8 cellular contexts compared by ENCODE assay signal in genomic region chrX:9785944-9786741, GRCh38. TPM values are rescaled to one million over a fixed set of nuclear protein-coding genes. Genes with fewer than 3 reads are reported as not detected.
A peak's percentile ranks its signal among the peaks of the same experiment; 100 is the strongest.
DNase-seq lines count a peak whose midpoint lies in the region; ATAC-seq and TF ChIP-seq lines count a peak whose summit lies in the region.

SHROOM2 (plus strand) TSS chrX:9786429; CDS start chrX:9786546, 117 bp downstream.

- no CpG with 5 or more reads among the region's 123 CpGs for WGBS in esophagus squamous epithelium, 2 donors

- no peak for TF ChIP-seq POLR2A in esophagus squamous epithelium (IDR thresholded peaks at IDR 0.05)

- no peaks in the 10 kb centered on the region for H3K36me3 ChIP-seq in Panc1 (ENCODE audit: control insufficient read depth, insufficient read depth, low read length)
- no peaks in the 10 kb centered on the region for H3K36me3 ChIP-seq in esophagus squamous epithelium
- H3K36me3 ChIP-seq in neuron (ENCODE audit: insufficient read depth, low read length) = no peaks in the 10 kb centered on the region

- intact Hi-C loops in Panc1 (cut with micrococcal nuclease; ENCODE audit: unreplicated experiment) (no loop called here), esophagus squamous epithelium (cut with DNase I) (no loop called here)

- DNase-seq in D341Med (ENCODE audit: low spot score) (peak; percentile 70), Panc1 (ENCODE audit: low read depth, low spot score) (no peak), esophagus squamous epithelium (lab: John Stamatoyannopoulos, UW) (no peak), NOMO-1 (lab: John Stamatoyannopoulos, UW; ENCODE audit: unreplicated experiment in 2 of 2) (no peak), NCI-H1092 (lab: John Stamatoyannopoulos, UW) (no peak), NCI-H2107 (lab: John Stamatoyannopoulos, UW) (no peak)

- H3K4me1 ChIP-seq in Panc1 (ENCODE audit: control insufficient read depth, insufficient read depth, low read length) (no peaks in the 10 kb centered on the region), esophagus squamous epithelium (peaks cover 0 to 38% (median 0%) of the 10 kb centered on the region in 3 donors), neuron (ENCODE audit: insufficient read depth, low read length) (no peaks in the 10 kb centered on the region)

- H3K27me3 ChIP-seq in Panc1 (ENCODE audit: control insufficient read depth, insufficient read depth, low read length) (no peaks in the 10 kb centered on the region; the same call in 1 of the 2 replicates), esophagus squamous epithelium (peaks cover 0 to 18% (median 0%) of the 10 kb centered on the region in 4 donors), neuron (ENCODE audit: insufficient read depth, low read length) (no peaks in the 10 kb centered on the region)

- peak within 1 kb of the TSS; percentile 66 for H2AFZ ChIP-seq in neuron (ENCODE audit: low read depth, low read length)

- H3K4me3 ChIP-seq in Panc1 (ENCODE audit: low read depth in 2 of 2, low read length in 2 of 2) (peak within 1 kb of the TSS in 1 of 2 experiments; percentile 21; a peak in 3 of 4 replicates), esophagus squamous epithelium (peak within 1 kb of the TSS; percentile 52 to 71 (median 62)), neuron (ENCODE audit: low read length) (peak within 1 kb of the TSS; percentile 52)

- POLR2A ChIA-PET in Panc1 (lab: Charles Lee) = interaction anchor here (0.7 kb wide), 1 partner anchor 480 kb away, joined by 3 read pairs; no protein-coding TSS in a partner anchor

- ATAC-seq in Panc1 (peak; percentile 60), HG02870 (IDR thresholded peaks at IDR 0.05; ENCODE audit: unreplicated experiment) (no peak)

- TF ChIP-seq CTCF in Panc1 (IDR thresholded peaks at IDR 0.05) (no peak), esophagus squamous epithelium (IDR thresholded peaks at IDR 0.05) (no peak)

- BruUV-seq in Panc1 (replicated peaks; lab: Mats Ljungman, UMichigan) = no TSS peak

- CTCF ChIA-PET in Panc1 (lab: Charles Lee) = interaction anchor here (0.7 kb wide), 1 partner anchor 81 kb away, joined by 3 read pairs; no protein-coding TSS in a partner anchor

- H3K9me3 ChIP-seq in Panc1 (ENCODE audit: control insufficient read depth, insufficient read depth, low read depth, low read length) (no peaks in the 10 kb centered on the region), esophagus squamous epithelium (no peaks in the 10 kb centered on the region), neuron (ENCODE audit: low read length) (no peaks in the 10 kb centered on the region)

- H3K27ac ChIP-seq in Panc1 (ENCODE audit: low read length) = no peak within 1 kb of the TSS
- peak within 1 kb of the TSS; percentile 52 to 81 (median 78) for H3K27ac ChIP-seq in esophagus squamous epithelium

- in situ Hi-C loops in Panc1 (cut with HindIII; ENCODE audit: low pct_unique_long_range_greater_than_20kb, low sequenced_read_pairs) = no loop called here

RNA-seq across cellular contexts. Expression of gene SHROOM2, which starts in this region (rescaled TPM):
- total RNA-seq in Panc1 (2021; ENCODE audit: unreplicated experiment) (0.72 TPM), esophagus squamous epithelium (10 to 100 TPM in 2 of 4 donors, 1 to 10 TPM in 2; 7.8 to 13.2 (median 11.2) TPM)
- polyA plus RNA-seq in Panc1 (2012; ENCODE audit: insufficient read length) = 0.19 TPM

Comparison
In these comparisons a context has a peak if more than half of its experiments do, and no peak if none do; other contexts are left out.
1. Peak in ATAC-seq in Panc1; RNA of the gene not detected or under 1 TPM.